Comparison of ENCODE assay signal across 32 cellular contexts in the genomic region with DNA sequence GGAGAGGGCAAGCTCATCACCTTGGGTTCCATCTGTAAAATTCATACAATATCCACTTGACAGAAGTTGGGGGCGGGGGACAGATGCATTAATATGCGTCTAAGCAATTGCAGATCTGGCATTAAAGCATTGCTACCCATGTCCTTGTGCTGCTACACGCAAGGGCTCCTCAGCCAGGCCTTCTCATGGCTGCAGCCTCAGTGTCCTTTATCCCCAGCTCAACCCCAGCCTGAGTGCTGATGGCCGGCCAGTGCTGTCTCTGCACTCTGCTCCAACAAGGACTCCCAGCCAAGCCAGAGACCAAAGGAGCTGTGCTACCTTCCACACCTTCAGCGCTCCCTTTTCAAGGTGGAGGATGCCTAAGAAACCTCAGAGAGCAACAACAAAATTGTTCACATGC.
"Had no signal": no experiment of that assay in that cellular context is flagged by ENCODE, and none has a peak within 500 bp of the region (broad histone marks: within the 10 kb centered on the region; RNA-seq: fewer than 3 reads in every experiment).

No MANE protein-coding gene starts in this region.

- H3K27ac ChIP-seq: ovary, parathyroid adenoma, psoas muscle, skin epidermis, spleen, stomach, thoracic aorta, thyroid gland, tibial nerve, upper lobe of left lung, vagina had no signal

- ATAC-seq: naive thymus-derived CD8-positive, alpha-beta T cell; natural killer cell treated with Interleukin-12 subunit alpha and Interleukin-12 subunit beta and Interleukin-15 and Interleukin-18, amount 100 ng/mL, for 72 hours; psoas muscle; right cardiac atrium; sciatic nerve; stimulated activated naive B cell treated with anti-CD40 and anti-IgM and Interleukin-4, amounts not matched to agents 10 μg/mL and 1 μg/mL and 100 μg/mL, for 72 hours had no signal

- H3K4me1 Mint-ChIP-seq: naive B cell; nephron progenitor cell; neural crest cell; stimulated activated naive B cell treated with anti-CD40 and anti-IgM and Interleukin-4, amounts not matched to agents 10 μg/mL and 1 μg/mL and 100 μg/mL, for 72 hours had no signal

- H3K27me3 Mint-ChIP-seq: naive thymus-derived CD8-positive, alpha-beta T cell; natural killer cell treated with Interleukin-12 subunit alpha and Interleukin-12 subunit beta and Interleukin-15 and Interleukin-18, amount 100 ng/mL, for 72 hours; progenitor cell of endocrine pancreas; stimulated activated naive CD8-positive, alpha-beta T cell treated with anti-CD3 and anti-CD28 coated beads, Interleukin-15, Interleukin-2, amounts not matched to agents 100 ng/mL and 50 ng/mL, for 24 hours had no signal

- H3K4me3 ChIP-seq: ovary, psoas muscle, skin epidermis, smooth muscle cell, spleen, stomach, thoracic aorta, thyroid gland, tibial nerve, upper lobe of left lung, vagina had no signal

- H3K27me3 ChIP-seq: ovary, spleen, stomach, thyroid gland, tibial nerve, upper lobe of left lung, vagina had no signal

- H3K79me2 ChIP-seq: parathyroid adenoma had no signal

- H3K9me3 ChIP-seq: ovary, psoas muscle, spleen, stomach, thoracic aorta, thyroid gland, tibial nerve, upper lobe of left lung, vagina had no signal

- H3K27ac Mint-ChIP-seq: naive B cell; naive thymus-derived CD8-positive, alpha-beta T cell; natural killer cell treated with Interleukin-12 subunit alpha and Interleukin-12 subunit beta and Interleukin-15 and Interleukin-18, amount 100 ng/mL, for 72 hours; nephron progenitor cell; progenitor cell of endocrine pancreas; stimulated activated naive B cell treated with anti-CD40 and anti-IgM and Interleukin-4, amounts not matched to agents 10 μg/mL and 1 μg/mL and 100 μg/mL, for 72 hours; stimulated activated naive CD8-positive, alpha-beta T cell treated with anti-CD3 and anti-CD28 coated beads, Interleukin-15, Interleukin-2, amounts not matched to agents 100 ng/mL and 50 ng/mL, for 24 hours had no signal

- H3K4me1 ChIP-seq: psoas muscle, spleen, stomach, thyroid gland, tibial nerve, upper lobe of left lung, vagina had no signal

- FAIRE-seq: urothelium cell line had no signal

- DNase-seq: naive B cell; naive thymus-derived CD8-positive, alpha-beta T cell; nephron progenitor cell; occipital lobe; ovary; posterior cingulate gyrus; psoas muscle; right cardiac atrium; spleen; stimulated activated CD4-positive, alpha-beta T cell treated with anti-CD3 and anti-CD28 coated beads, Interleukin-12 subunit alpha, Interleukin-12 subunit beta, amount 100 ng/mL, for 4 hours; stimulated activated CD4-positive, alpha-beta T cell treated with anti-CD3 and anti-CD28 coated beads, Interleukin-1b, Interleukin-23, amount 100 ng/mL, for 48 hours; stimulated activated CD4-positive, alpha-beta T cell treated with anti-CD3 and anti-CD28 coated beads, Interleukin-4, amount 100 ng/mL, for 1 hour; stimulated activated CD4-positive, alpha-beta T cell treated with anti-CD3 and anti-CD28 coated beads, Interleukin-4, amount 100 ng/mL, for 4 hours; stimulated activated CD8-positive, alpha-beta memory T cell treated with anti-CD3 and anti-CD28 coated beads, Interleukin-4, amount 100 ng/mL, for 48 hours; stimulated activated naive B cell treated with anti-CD40 and anti-IgM and Interleukin-4, amounts not matched to agents 10 μg/mL and 1 μg/mL and 100 μg/mL, for 72 hours; stimulated activated naive CD4-positive, alpha-beta T cell treated with Interleukin-2 at 50 U/mL for 16 hours; stomach; thyroid gland; trophoblast cell; upper lobe of left lung had no signal

- H2AFZ ChIP-seq: parathyroid adenoma had no signal

- H3K4me3 Mint-ChIP-seq: naive B cell; naive thymus-derived CD8-positive, alpha-beta T cell; natural killer cell treated with Interleukin-12 subunit alpha and Interleukin-12 subunit beta and Interleukin-15 and Interleukin-18, amount 100 ng/mL, for 72 hours; nephron progenitor cell; neural crest cell; stimulated activated naive B cell treated with anti-CD40 and anti-IgM and Interleukin-4, amounts not matched to agents 10 μg/mL and 1 μg/mL and 100 μg/mL, for 72 hours; stimulated activated naive CD8-positive, alpha-beta T cell treated with anti-CD3 and anti-CD28 coated beads, Interleukin-15, Interleukin-2, amounts not matched to agents 100 ng/mL and 50 ng/mL, for 24 hours had no signal

- H3K4me2 ChIP-seq: smooth muscle cell had no signal

- H3K36me3 Mint-ChIP-seq: naive B cell; naive thymus-derived CD8-positive, alpha-beta T cell; natural killer cell treated with Interleukin-12 subunit alpha and Interleukin-12 subunit beta and Interleukin-15 and Interleukin-18, amount 100 ng/mL, for 72 hours; stimulated activated naive B cell treated with anti-CD40 and anti-IgM and Interleukin-4, amounts not matched to agents 10 μg/mL and 1 μg/mL and 100 μg/mL, for 72 hours had no signal

- H3K9ac ChIP-seq: parathyroid adenoma had no signal

- H3K9me3 Mint-ChIP-seq: nephron progenitor cell; neural crest cell; stimulated activated naive B cell treated with anti-CD40 and anti-IgM and Interleukin-4, amounts not matched to agents 10 μg/mL and 1 μg/mL and 100 μg/mL, for 72 hours; stimulated activated naive CD8-positive, alpha-beta T cell treated with anti-CD3 and anti-CD28 coated beads, Interleukin-15, Interleukin-2, amounts not matched to agents 100 ng/mL and 50 ng/mL, for 24 hours had no signal

- H3K36me3 ChIP-seq: ovary, spleen, stomach, thoracic aorta, thyroid gland, tibial nerve, upper lobe of left lung, vagina had no signal
